Comparison of ENCODE assay signal across 25 cellular contexts in genomic region chr16:89375686-89376085, GRCh38.
DNase-seq lines count a peak whose midpoint lies in the region; ATAC-seq lines count a peak whose summit lies in the region.
"Had no signal": no experiment of that assay in that cellular context is flagged by ENCODE, and none has a peak within 500 bp of the region (broad histone marks: within the 10 kb centered on the region; RNA-seq: fewer than 3 reads in every experiment).

No MANE protein-coding gene starts in this region.

- peaks cover 25 to 64% (median 56%) of the 10 kb centered on the region in 11 experiments for H3K36me3 ChIP-seq in BLaER1 treated with 17β-estradiol and CSF1 and Interleukin-3, amounts not matched to agents 10 nM and 100 nM
- H3K36me3 ChIP-seq: breast epithelium, transverse colon had no signal

- H4K20me1 ChIP-seq in BLaER1 treated with 17β-estradiol and CSF1 and Interleukin-3, amounts not matched to agents 10 nM and 100 nM: peaks cover 100% of the 10 kb centered on the region in 11 experiments

- peak overlapping the region in 3 of 11 experiments; percentile 31 to 55 (median 51); a peak in 2 of 22 replicates for H3K9ac ChIP-seq in BLaER1 treated with 17β-estradiol and CSF1 and Interleukin-3, amounts not matched to agents 10 nM and 100 nM
- H3K9ac ChIP-seq: SK-N-SH had no signal

- peaks cover 62 to 79% (median 72%) of the 10 kb centered on the region in 10 experiments for H3K4me1 ChIP-seq in BLaER1 treated with 17β-estradiol and CSF1 and Interleukin-3, amounts not matched to agents 10 nM and 100 nM

- peak overlapping the region; percentile 85 to 99 (median 92) for H3K27ac Mint-ChIP-seq in naive B cell
- H3K27ac Mint-ChIP-seq: T-helper 1 cell treated with Interleukin-12 subunit alpha and Interleukin-12 subunit beta and Interleukin-4 antibody, amounts not matched to agents 30 μg/mL and 1 μg/mL, for 36 hours had no signal

- peaks cover 0 to 8% (median 0%) of the 10 kb centered on the region in 7 donors for H3K9me3 Mint-ChIP-seq in naive B cell
- H3K9me3 Mint-ChIP-seq: CD8-positive, alpha-beta memory T cell; natural killer cell had no signal

- no peaks in the 10 kb centered on the region for H3K27me3 Mint-ChIP-seq in naive B cell
- H3K27me3 Mint-ChIP-seq: activated CD4-positive, alpha-beta T cell treated with anti-CD3 and anti-CD28 coated beads for 36 hours; activated naive CD8-positive, alpha-beta T cell treated with anti-CD3 and anti-CD28 coated beads for 36 hours; CD8-positive, alpha-beta memory T cell had no signal

- H3K4me3 ChIP-seq in BLaER1 treated with 17β-estradiol and CSF1 and Interleukin-3, amounts not matched to agents 10 nM and 100 nM: peak overlapping the region in 1 of 10 experiments; percentile 21; a peak in 1 of 20 replicates
- H3K4me3 ChIP-seq: breast epithelium, dorsolateral prefrontal cortex, transverse colon had no signal

- peak overlapping the region; percentile 55 to 91 (median 82) for H3K4me2 ChIP-seq in BLaER1 treated with 17β-estradiol and CSF1 and Interleukin-3, amounts not matched to agents 10 nM and 100 nM
- H3K4me2 ChIP-seq: SK-N-SH had no signal

- H3K9me3 ChIP-seq in BLaER1 treated with 17β-estradiol and CSF1 and Interleukin-3, amounts not matched to agents 10 nM and 100 nM (replicated peaks in 1 of 11): peaks cover 15 to 28% (median 20%) of the 10 kb centered on the region in 11 experiments
- H3K9me3 ChIP-seq: SK-N-SH, transverse colon had no signal

- DNase-seq in DMS79 (lab: John Stamatoyannopoulos, UW) (peak; percentile 59), RPMI7951 (ENCODE audit: low read depth) (peak; percentile 27), naive B cell (no peak), CD1c-positive myeloid dendritic cell (ENCODE audit: extremely low spot score) (no peak), NCI-H2196 (lab: John Stamatoyannopoulos, UW; ENCODE audit: unreplicated experiment) (no peak), T-helper 9 cell (no peak)
- DNase-seq: activated CD4-positive, alpha-beta T cell treated with anti-CD3 and anti-CD28 coated beads for 36 hours; activated effector memory CD4-positive, alpha-beta T cell treated with Interleukin-2 at 50 U/mL for 16 hours; activated naive CD8-positive, alpha-beta T cell treated with anti-CD3 and anti-CD28 coated beads for 36 hours; activated T-cell treated with anti-CD3 and anti-CD28 coated beads for 4 hours; anterior cingulate cortex; CD8-positive, alpha-beta memory T cell; HCEC 1CT; Kasumi-1; natural killer cell; NCI-H146; NCI-H446 treated with DMSO at 0.1 percent for 48 hours; NCI-H774; SK-N-SH; stimulated activated CD4-positive, alpha-beta T cell treated with anti-CD3 and anti-CD28 coated beads, Interleukin-4, amount 100 ng/mL, for 24 hours; transverse colon had no signal

- H3K27ac ChIP-seq in BLaER1 treated with 17β-estradiol and CSF1 and Interleukin-3, amounts not matched to agents 10 nM and 100 nM: peak overlapping the region in 1 of 11 experiments; percentile 49; a peak in 2 of 22 replicates
- H3K27ac ChIP-seq: breast epithelium, transverse colon had no signal

- peak overlapping the region in 6 of 8 donors; percentile 24 to 89 (median 70) for H3K4me3 Mint-ChIP-seq in naive B cell
- H3K4me3 Mint-ChIP-seq: activated CD4-positive, alpha-beta T cell treated with anti-CD3 and anti-CD28 coated beads for 36 hours; activated naive CD8-positive, alpha-beta T cell treated with anti-CD3 and anti-CD28 coated beads for 36 hours; natural killer cell; T-helper 1 cell treated with Interleukin-12 subunit alpha and Interleukin-12 subunit beta and Interleukin-4 antibody, amounts not matched to agents 30 μg/mL and 1 μg/mL, for 36 hours had no signal

- H3K4me1 Mint-ChIP-seq in naive B cell: peaks cover 59 to 92% (median 80%) of the 10 kb centered on the region in 3 donors

- peaks cover 4 to 6% of the 10 kb centered on the region in 2 donors for H3K36me3 Mint-ChIP-seq in naive B cell
- H3K36me3 Mint-ChIP-seq: natural killer cell had no signal

- no peak for ATAC-seq in naive B cell (ENCODE audit: low read depth in 2 of 2)
- ATAC-seq: activated CD4-positive, alpha-beta T cell treated with anti-CD3 and anti-CD28 coated beads for 36 hours; natural killer cell had no signal

- no peaks in the 10 kb centered on the region for H3K27me3 ChIP-seq in BLaER1 treated with 17β-estradiol and CSF1 and Interleukin-3, amounts not matched to agents 10 nM and 100 nM
- H3K27me3 ChIP-seq: breast epithelium, dorsolateral prefrontal cortex, transverse colon had no signal

Comparison
In these comparisons a context has a peak if more than half of its experiments do, and no peak if none do; other contexts are left out.
1. DNase-seq: peak in DMS79 (single experiment) and RPMI7951 (single experiment); none in naive B cell (single experiment), CD1c-positive myeloid dendritic cell (single experiment), NCI-H2196 (single experiment) and T-helper 9 cell (single experiment).